Comparison of ENCODE assay signal across 15 cellular contexts in the genomic region with DNA sequence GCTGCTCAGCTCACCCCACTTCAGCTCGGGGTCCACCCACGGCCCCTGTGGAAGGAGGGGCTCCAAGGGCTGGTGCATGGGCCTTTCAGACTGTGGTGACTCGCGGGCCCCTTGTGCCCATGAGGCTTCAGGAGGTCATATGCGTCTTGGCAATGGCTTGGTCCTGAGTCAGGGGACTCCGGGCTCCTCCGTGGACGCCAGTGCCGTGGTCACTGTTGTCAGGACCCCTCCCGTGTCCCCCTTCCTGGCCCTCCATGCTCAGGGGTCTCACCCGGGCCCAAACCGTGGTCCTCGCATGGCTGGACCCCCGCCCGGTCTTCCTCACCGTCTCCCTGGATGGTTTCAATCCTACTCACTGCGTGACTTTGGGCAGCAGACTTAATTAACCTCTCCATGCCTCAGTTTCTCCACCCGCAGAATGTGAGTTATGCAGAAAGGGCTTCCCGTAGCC.
"Had no signal": no experiment of that assay in that cellular context is flagged by ENCODE, and none has a peak within 500 bp of the region (broad histone marks: within the 10 kb centered on the region; RNA-seq: fewer than 3 reads in every experiment).

No MANE protein-coding gene starts in this region.

- H3K27me3 Mint-ChIP-seq: activated CD4-positive, alpha-beta T cell treated with anti-CD3 and anti-CD28 coated beads, Interleukin-2, amount 10 ng/mL, durations not matched to agents 24 days and 14 days; activated T-helper 17 cell treated with anti-CD3 and anti-CD28 coated beads, Interleukin-2, amount 50 U/mL, for 72 hours; progenitor cell of endocrine pancreas had no signal

- H3K36me3 Mint-ChIP-seq: activated naive CD4-positive, alpha-beta T cell treated with anti-CD3 and anti-CD28 coated beads, Interleukin-2, amount 50 U/mL, for 72 hours; brain had no signal

- FAIRE-seq: urothelium cell line had no signal

- ATAC-seq: activated naive CD4-positive, alpha-beta T cell treated with anti-CD3 and anti-CD28 coated beads, Interleukin-2, amount 50 U/mL, for 72 hours; activated T-helper 17 cell treated with anti-CD3 and anti-CD28 coated beads, Interleukin-2, amount 50 U/mL, for 72 hours; left lung; right lobe of liver; stimulated activated naive CD8-positive, alpha-beta T cell treated with anti-CD3 and anti-CD28 coated beads, Interleukin-15, Interleukin-2, amounts not matched to agents 100 U/mL and 50 U/mL, for 24 hours had no signal

- H3K9me3 Mint-ChIP-seq: activated CD4-positive, alpha-beta T cell treated with anti-CD3 and anti-CD28 coated beads, Interleukin-2, amount 10 ng/mL, durations not matched to agents 24 days and 14 days; activated naive CD4-positive, alpha-beta T cell treated with anti-CD3 and anti-CD28 coated beads, Interleukin-2, amount 50 U/mL, for 72 hours; activated T-helper 17 cell treated with anti-CD3 and anti-CD28 coated beads, Interleukin-2, amount 50 U/mL, for 72 hours had no signal

- H3K27me3 ChIP-seq: left lung, right lobe of liver had no signal

- H3K4me3 Mint-ChIP-seq: activated CD4-positive, alpha-beta T cell treated with anti-CD3 and anti-CD28 coated beads, Interleukin-2, amount 10 ng/mL, durations not matched to agents 24 days and 14 days; activated T-helper 17 cell treated with anti-CD3 and anti-CD28 coated beads, Interleukin-2, amount 50 U/mL, for 72 hours; brain had no signal

- DNase-seq: activated CD4-positive, alpha-beta T cell treated with anti-CD3 and anti-CD28 coated beads, Interleukin-2, amount 10 ng/mL, durations not matched to agents 24 days and 14 days; amniotic stem cell; esophagus squamous epithelium; foreskin fibroblast; mesendoderm; stimulated activated CD4-positive, alpha-beta T cell treated with anti-CD3 and anti-CD28 coated beads, Interleukin-2, amount 100 ng/mL, for 24 hours; stimulated activated naive CD8-positive, alpha-beta T cell treated with anti-CD3 and anti-CD28 coated beads, Interleukin-15, Interleukin-2, amounts not matched to agents 100 U/mL and 50 U/mL, for 24 hours had no signal

- H3K27ac ChIP-seq: esophagus squamous epithelium, left lung, right lobe of liver, thoracic aorta had no signal

- H3K4me1 Mint-ChIP-seq: activated CD4-positive, alpha-beta T cell treated with anti-CD3 and anti-CD28 coated beads, Interleukin-2, amount 10 ng/mL, durations not matched to agents 24 days and 14 days; activated T-helper 17 cell treated with anti-CD3 and anti-CD28 coated beads, Interleukin-2, amount 50 U/mL, for 72 hours; brain had no signal

- H3K36me3 ChIP-seq: esophagus squamous epithelium, left lung, right lobe of liver, thoracic aorta had no signal

- H3K4me1 ChIP-seq: left lung had no signal

- H3K27ac Mint-ChIP-seq: activated CD4-positive, alpha-beta T cell treated with anti-CD3 and anti-CD28 coated beads, Interleukin-2, amount 10 ng/mL, durations not matched to agents 24 days and 14 days; activated naive CD4-positive, alpha-beta T cell treated with anti-CD3 and anti-CD28 coated beads, Interleukin-2, amount 50 U/mL, for 72 hours; activated T-helper 17 cell treated with anti-CD3 and anti-CD28 coated beads, Interleukin-2, amount 50 U/mL, for 72 hours; brain; progenitor cell of endocrine pancreas had no signal

- H3K4me3 ChIP-seq: esophagus squamous epithelium, left lung, right lobe of liver, thoracic aorta had no signal

- H3K9me3 ChIP-seq: esophagus squamous epithelium, left lung, right lobe of liver, thoracic aorta had no signal
